2 cellular contexts compared by ENCODE assay signal in genomic region chr9:128822407-128823042, GRCh38.
TF ChIP-seq lines count a peak whose summit lies in the region.

No MANE protein-coding gene starts in this region.

TF ChIP-seq in HEK293, 187 proteins besides CTCF, POLR2A, EP300 and RAD21:
- TF ChIP-seq EGR2 (tag by site-specific recombination; IDR thresholded peaks at IDR 0.05; ENCODE audit: low read depth), result 0 out of 2 replicates have a peak, but pooled peaks have one; percentile 1
- no peak for TF ChIP-seq ZNF140 (tag by site-specific recombination; IDR thresholded peaks at IDR 0.05)
- peak; percentile 57 for TF ChIP-seq HIC1 (tag by site-specific recombination; IDR thresholded peaks at IDR 0.05)

TF ChIP-seq in endothelial cell of umbilical vein, 7 proteins besides CTCF, POLR2A, EP300 and RAD21:
- TF ChIP-seq GATA2 (IDR thresholded peaks at IDR 0.05; ENCODE audit: insufficient read depth, insufficient read length, low read depth, low read length) (no peak), JUN (IDR thresholded peaks at IDR 0.05; ENCODE audit: borderline replicate concordance, insufficient read depth, insufficient read length, low read depth) (no peak), MYC (IDR thresholded peaks at IDR 0.05; ENCODE audit: low read depth, low read length) (no peak), EZH2 (IDR thresholded peaks at IDR 0.05; ENCODE audit: borderline replicate concordance, low read depth, low read length, severe bottlenecking) (no peak), POLR2AphosphoS5 (IDR thresholded peaks at IDR 0.05; ENCODE audit: insufficient read depth, low read depth, low read length) (no peak), FOS (IDR thresholded peaks at IDR 0.05; ENCODE audit: borderline replicate concordance, insufficient read depth, low read length) (no peak), MAX (IDR thresholded peaks at IDR 0.05; ENCODE audit: insufficient read depth, insufficient read length) (no peak)
